In the genomic region with DNA sequence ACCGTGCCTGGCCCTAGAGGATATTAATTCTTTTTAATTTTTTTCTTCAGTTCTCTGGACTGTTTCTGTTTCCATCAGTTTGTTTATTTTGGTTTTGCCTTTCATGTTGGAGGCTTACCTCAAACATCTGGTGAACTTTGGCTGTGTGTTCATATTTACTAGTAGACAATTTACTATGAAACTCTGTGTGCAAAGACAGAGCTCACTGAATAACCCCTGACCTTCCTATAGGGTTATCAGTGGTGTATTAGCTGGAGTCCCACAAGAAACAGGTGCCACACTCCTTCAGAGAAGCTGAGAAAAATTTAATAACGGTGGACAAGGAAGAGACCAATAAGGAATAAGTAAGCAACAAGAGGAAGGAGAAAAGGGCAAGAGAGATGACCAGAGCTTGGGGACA, we compare ENCODE assay signal across 1 cellular context.
TF ChIP-seq lines count a peak whose summit lies in the region.

No MANE protein-coding gene starts in this region.

TF ChIP-seq in HepG2, 621 proteins besides CTCF, POLR2A, EP300 and RAD21 (continued from another document and continues in another):
- 0 out of 4 replicates have a peak, but pooled peaks of 1 of the 2 experiments have one; percentile 24 for TF ChIP-seq REST (IDR thresholded peaks at IDR 0.05; ENCODE audit: borderline replicate concordance in 1 of 2, low read depth in 1 of 2, low read length in 2 of 2)
- TF ChIP-seq, protein P1, sequence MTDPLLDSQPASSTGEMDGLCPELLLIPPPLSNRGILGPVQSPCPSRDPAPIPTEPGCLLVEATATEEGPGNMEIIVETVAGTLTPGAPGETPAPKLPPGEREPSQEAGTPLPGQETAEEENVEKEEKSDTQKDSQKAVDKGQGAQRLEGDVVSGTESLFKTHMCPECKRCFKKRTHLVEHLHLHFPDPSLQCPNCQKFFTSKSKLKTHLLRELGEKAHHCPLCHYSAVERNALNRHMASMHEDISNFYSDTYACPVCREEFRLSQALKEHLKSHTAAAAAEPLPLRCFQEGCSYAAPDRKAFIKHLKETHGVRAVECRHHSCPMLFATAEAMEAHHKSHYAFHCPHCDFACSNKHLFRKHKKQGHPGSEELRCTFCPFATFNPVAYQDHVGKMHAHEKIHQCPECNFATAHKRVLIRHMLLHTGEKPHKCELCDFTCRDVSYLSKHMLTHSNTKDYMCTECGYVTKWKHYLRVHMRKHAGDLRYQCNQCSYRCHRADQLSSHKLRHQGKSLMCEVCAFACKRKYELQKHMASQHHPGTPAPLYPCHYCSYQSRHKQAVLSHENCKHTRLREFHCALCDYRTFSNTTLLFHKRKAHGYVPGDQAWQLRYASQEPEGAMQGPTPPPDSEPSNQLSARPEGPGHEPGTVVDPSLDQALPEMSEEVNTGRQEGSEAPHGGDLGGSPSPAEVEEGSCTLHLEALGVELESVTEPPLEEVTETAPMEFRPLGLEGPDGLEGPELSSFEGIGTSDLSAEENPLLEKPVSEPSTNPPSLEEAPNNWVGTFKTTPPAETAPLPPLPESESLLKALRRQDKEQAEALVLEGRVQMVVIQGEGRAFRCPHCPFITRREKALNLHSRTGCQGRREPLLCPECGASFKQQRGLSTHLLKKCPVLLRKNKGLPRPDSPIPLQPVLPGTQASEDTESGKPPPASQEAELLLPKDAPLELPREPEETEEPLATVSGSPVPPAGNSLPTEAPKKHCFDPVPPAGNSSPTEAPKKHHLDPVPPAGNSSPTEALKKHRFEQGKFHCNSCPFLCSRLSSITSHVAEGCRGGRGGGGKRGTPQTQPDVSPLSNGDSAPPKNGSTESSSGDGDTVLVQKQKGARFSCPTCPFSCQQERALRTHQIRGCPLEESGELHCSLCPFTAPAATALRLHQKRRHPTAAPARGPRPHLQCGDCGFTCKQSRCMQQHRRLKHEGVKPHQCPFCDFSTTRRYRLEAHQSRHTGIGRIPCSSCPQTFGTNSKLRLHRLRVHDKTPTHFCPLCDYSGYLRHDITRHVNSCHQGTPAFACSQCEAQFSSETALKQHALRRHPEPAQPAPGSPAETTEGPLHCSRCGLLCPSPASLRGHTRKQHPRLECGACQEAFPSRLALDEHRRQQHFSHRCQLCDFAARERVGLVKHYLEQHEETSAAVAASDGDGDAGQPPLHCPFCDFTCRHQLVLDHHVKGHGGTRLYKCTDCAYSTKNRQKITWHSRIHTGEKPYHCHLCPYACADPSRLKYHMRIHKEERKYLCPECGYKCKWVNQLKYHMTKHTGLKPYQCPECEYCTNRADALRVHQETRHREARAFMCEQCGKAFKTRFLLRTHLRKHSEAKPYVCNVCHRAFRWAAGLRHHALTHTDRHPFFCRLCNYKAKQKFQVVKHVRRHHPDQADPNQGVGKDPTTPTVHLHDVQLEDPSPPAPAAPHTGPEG (CRISPR knock-in tag; IDR thresholded peaks at IDR 0.05), result no peak
- no peak for TF ChIP-seq ZNF703 (CRISPR knock-in tag; IDR thresholded peaks at IDR 0.05; ENCODE audit: borderline replicate concordance)
- peak; percentile 66 for TF ChIP-seq PHF5A (CRISPR knock-in tag; IDR thresholded peaks at IDR 0.05; ENCODE audit: low read depth, unreplicated experiment)
- no peak for TF ChIP-seq MATR3 (CRISPR knock-in tag; IDR thresholded peaks at IDR 0.05)
- TF ChIP-seq, protein P2, sequence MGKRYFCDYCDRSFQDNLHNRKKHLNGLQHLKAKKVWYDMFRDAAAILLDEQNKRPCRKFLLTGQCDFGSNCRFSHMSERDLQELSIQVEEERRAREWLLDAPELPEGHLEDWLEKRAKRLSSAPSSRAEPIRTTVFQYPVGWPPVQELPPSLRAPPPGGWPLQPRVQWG (CRISPR knock-in tag; IDR thresholded peaks at IDR 0.05; ENCODE audit: borderline replicate concordance, low read depth), result no peak
- TF ChIP-seq ZHX2 (IDR thresholded peaks at IDR 0.05; ENCODE audit: low read depth), result no peak
- no peak for TF ChIP-seq ZHX2 (CRISPR knock-in tag; IDR thresholded peaks at IDR 0.05; ENCODE audit: borderline replicate concordance)
- no peak for TF ChIP-seq ZNF709 (CRISPR knock-in tag; IDR thresholded peaks at IDR 0.05)
- TF ChIP-seq, protein P3, sequence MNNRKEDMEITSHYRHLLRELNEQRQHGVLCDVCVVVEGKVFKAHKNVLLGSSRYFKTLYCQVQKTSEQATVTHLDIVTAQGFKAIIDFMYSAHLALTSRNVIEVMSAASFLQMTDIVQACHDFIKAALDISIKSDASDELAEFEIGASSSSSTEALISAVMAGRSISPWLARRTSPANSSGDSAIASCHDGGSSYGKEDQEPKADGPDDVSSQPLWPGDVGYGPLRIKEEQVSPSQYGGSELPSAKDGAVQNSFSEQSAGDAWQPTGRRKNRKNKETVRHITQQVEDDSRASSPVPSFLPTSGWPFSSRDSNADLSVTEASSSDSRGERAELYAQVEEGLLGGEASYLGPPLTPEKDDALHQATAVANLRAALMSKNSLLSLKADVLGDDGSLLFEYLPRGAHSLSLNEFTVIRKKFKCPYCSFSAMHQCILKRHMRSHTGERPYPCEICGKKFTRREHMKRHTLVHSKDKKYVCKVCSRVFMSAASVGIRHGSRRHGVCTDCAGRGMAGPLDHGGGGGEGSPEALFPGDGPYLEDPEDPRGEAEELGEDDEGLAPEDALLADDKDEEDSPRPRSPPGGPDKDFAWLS (CRISPR knock-in tag; IDR thresholded peaks at IDR 0.05; ENCODE audit: borderline replicate concordance), result no peak
- no peak for TF ChIP-seq POLR2G (IDR thresholded peaks at IDR 0.05; ENCODE audit: low read depth, low read length)
- peak; percentile 88; the same call in 1 of the 2 replicates for TF ChIP-seq GFI1 (CRISPR knock-in tag; IDR thresholded peaks at IDR 0.05; ENCODE audit: borderline replicate concordance)
- 0 out of 2 replicates have a peak, but pooled peaks have one; percentile 34 for TF ChIP-seq ZNF816 (CRISPR knock-in tag; IDR thresholded peaks at IDR 0.05; ENCODE audit: borderline replicate concordance)
- TF ChIP-seq, protein P4, sequence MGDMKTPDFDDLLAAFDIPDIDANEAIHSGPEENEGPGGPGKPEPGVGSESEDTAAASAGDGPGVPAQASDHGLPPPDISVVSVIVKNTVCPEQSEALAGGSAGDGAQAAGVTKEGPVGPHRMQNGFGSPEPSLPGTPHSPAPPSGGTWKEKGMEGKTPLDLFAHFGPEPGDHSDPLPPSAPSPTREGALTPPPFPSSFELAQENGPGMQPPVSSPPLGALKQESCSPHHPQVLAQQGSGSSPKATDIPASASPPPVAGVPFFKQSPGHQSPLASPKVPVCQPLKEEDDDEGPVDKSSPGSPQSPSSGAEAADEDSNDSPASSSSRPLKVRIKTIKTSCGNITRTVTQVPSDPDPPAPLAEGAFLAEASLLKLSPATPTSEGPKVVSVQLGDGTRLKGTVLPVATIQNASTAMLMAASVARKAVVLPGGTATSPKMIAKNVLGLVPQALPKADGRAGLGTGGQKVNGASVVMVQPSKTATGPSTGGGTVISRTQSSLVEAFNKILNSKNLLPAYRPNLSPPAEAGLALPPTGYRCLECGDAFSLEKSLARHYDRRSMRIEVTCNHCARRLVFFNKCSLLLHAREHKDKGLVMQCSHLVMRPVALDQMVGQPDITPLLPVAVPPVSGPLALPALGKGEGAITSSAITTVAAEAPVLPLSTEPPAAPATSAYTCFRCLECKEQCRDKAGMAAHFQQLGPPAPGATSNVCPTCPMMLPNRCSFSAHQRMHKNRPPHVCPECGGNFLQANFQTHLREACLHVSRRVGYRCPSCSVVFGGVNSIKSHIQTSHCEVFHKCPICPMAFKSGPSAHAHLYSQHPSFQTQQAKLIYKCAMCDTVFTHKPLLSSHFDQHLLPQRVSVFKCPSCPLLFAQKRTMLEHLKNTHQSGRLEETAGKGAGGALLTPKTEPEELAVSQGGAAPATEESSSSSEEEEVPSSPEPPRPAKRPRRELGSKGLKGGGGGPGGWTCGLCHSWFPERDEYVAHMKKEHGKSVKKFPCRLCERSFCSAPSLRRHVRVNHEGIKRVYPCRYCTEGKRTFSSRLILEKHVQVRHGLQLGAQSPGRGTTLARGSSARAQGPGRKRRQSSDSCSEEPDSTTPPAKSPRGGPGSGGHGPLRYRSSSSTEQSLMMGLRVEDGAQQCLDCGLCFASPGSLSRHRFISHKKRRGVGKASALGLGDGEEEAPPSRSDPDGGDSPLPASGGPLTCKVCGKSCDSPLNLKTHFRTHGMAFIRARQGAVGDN (CRISPR knock-in tag; IDR thresholded peaks at IDR 0.05), result no peak
- TF ChIP-seq ZNF660 (CRISPR knock-in tag; IDR thresholded peaks at IDR 0.05; ENCODE audit: borderline replicate concordance, low read depth), result no peak
- no peak for TF ChIP-seq ZBTB38 (CRISPR knock-in tag; IDR thresholded peaks at IDR 0.05)
- no peak for TF ChIP-seq ARNT (IDR thresholded peaks at IDR 0.05)
- TF ChIP-seq ZNF501 (CRISPR knock-in tag; IDR thresholded peaks at IDR 0.05), result no peak; the same call in 1 of the 2 replicates
- TF ChIP-seq ETV6 (CRISPR knock-in tag; conservative IDR thresholded peaks at IDR 0.05), result no peak
- TF ChIP-seq XRCC5 (optimal IDR thresholded peaks at IDR 0.05; ENCODE audit: low read length), result no peak
- no peak; the same call in 1 of the 2 replicates for TF ChIP-seq ZNF652 (CRISPR knock-in tag; IDR thresholded peaks at IDR 0.05; ENCODE audit: borderline replicate concordance, low read depth)
- TF ChIP-seq SCMH1 (CRISPR knock-in tag; IDR thresholded peaks at IDR 0.05; ENCODE audit: borderline replicate concordance), result no peak
- no peak for TF ChIP-seq ZNF557 (CRISPR knock-in tag; IDR thresholded peaks at IDR 0.05)
- no peak for TF ChIP-seq BRD4 (CRISPR knock-in tag; IDR thresholded peaks at IDR 0.05)
- TF ChIP-seq NR3C1 (CRISPR knock-in tag; IDR thresholded peaks at IDR 0.05), result no peak
- no peak for TF ChIP-seq SOX6 (IDR thresholded peaks at IDR 0.05)
- TF ChIP-seq SOX6 (CRISPR knock-in tag; IDR thresholded peaks at IDR 0.05), result peak; percentile 88
- TF ChIP-seq ZNF234 (CRISPR knock-in tag; conservative IDR thresholded peaks at IDR 0.05), result no peak
- no peak for TF ChIP-seq ATF7-NPFF (CRISPR knock-in tag; IDR thresholded peaks at IDR 0.05; ENCODE audit: low read depth)
- TF ChIP-seq ZNF775 (CRISPR knock-in tag; IDR thresholded peaks at IDR 0.05; ENCODE audit: borderline replicate concordance), result no peak
- TF ChIP-seq SAP130 (CRISPR knock-in tag; IDR thresholded peaks at IDR 0.05; ENCODE audit: low read depth), result peak; percentile 84
- TF ChIP-seq ZNF235 (CRISPR knock-in tag; IDR thresholded peaks at IDR 0.05; ENCODE audit: borderline replicate concordance), result no peak
- no peak for TF ChIP-seq CENPBD1 (CRISPR knock-in tag; IDR thresholded peaks at IDR 0.05; ENCODE audit: borderline replicate concordance, low read depth)
- TF ChIP-seq TBP (CRISPR knock-in tag; IDR thresholded peaks at IDR 0.05), result no peak
